10 cellular contexts compared by ENCODE assay signal in genomic region chr6:89148016-89148750, GRCh38. TPM values are rescaled to one million over a fixed set of nuclear protein-coding genes. Genes with fewer than 3 reads are reported as not detected.
A peak's percentile ranks its signal among the peaks of the same experiment; 100 is the strongest.
DNase-seq lines count a peak whose midpoint lies in the region; ATAC-seq and TF ChIP-seq lines count a peak whose summit lies in the region.
"Had no signal": no experiment of that assay in that cellular context is flagged by ENCODE, and none has a peak within 500 bp of the region (broad histone marks: within the 10 kb centered on the region; RNA-seq: fewer than 3 reads in every experiment).

No MANE protein-coding gene starts in this region.

- H3K79me1 ChIP-seq in neuronal stem cell (ENCODE audit: low read depth, low read length), result peaks cover 1% of the 10 kb centered on the region

- peaks cover 7% of the 10 kb centered on the region; the same call in 1 of the 2 replicates for H3F3A ChIP-seq in GM23248 (ENCODE audit: insufficient read depth)

- no peak overlapping the region for H3K27ac ChIP-seq in GM23248
- 0 out of 2 replicates have a peak overlapping the region, but pooled peaks have one; percentile 28 for H3K27ac ChIP-seq in RWPE1
- H3K27ac ChIP-seq in esophagus muscularis mucosa (replicated peaks in 1 of 4), result peak overlapping the region; percentile 37 to 96 (median 90)
- no peak overlapping the region for H3K27ac ChIP-seq in neuronal stem cell (replicated peaks; ENCODE audit: low read length)

- H2BK5ac ChIP-seq in neuronal stem cell (ENCODE audit: low read length), result no peak overlapping the region

- no peak overlapping the region for H3K4me3 ChIP-seq in GM23248
- H3K4me3 ChIP-seq in esophagus muscularis mucosa, result no peak overlapping the region
- no peak overlapping the region for H3K4me3 ChIP-seq in neuronal stem cell (ENCODE audit: low read length in 2 of 2)

- no peak for ATAC-seq in GM21423 (IDR thresholded peaks at IDR 0.05; ENCODE audit: unreplicated experiment)

- no peak overlapping the region for H3K14ac ChIP-seq in neuronal stem cell (ENCODE audit: low read length)

- H4K8ac ChIP-seq in neuronal stem cell (ENCODE audit: low read depth, low read length), result no peak overlapping the region

- H3K36me3 ChIP-seq in GM23248 (ENCODE audit: low read depth) (no peaks in the 10 kb centered on the region), esophagus muscularis mucosa (peaks cover 0 to 15% (median 3%) of the 10 kb centered on the region in 4 donors), neuronal stem cell (replicated peaks in 1 of 2; ENCODE audit: control insufficient read depth in 2 of 2, insufficient read depth in 2 of 2, low read length in 2 of 2) (peaks cover 0 to 4% of the 10 kb centered on the region in 2 donors)

- H3K4me1 ChIP-seq in GM23248 (ENCODE audit: insufficient read depth) (peaks cover 6% of the 10 kb centered on the region; the same call in 1 of the 2 replicates), esophagus muscularis mucosa (peaks cover 4 to 47% (median 32%) of the 10 kb centered on the region in 4 donors), neuronal stem cell (ENCODE audit: control insufficient read depth in 2 of 2, insufficient read depth in 1 of 2, low read depth in 1 of 2, low read length in 2 of 2) (peaks cover 0 to 3% of the 10 kb centered on the region in 2 donors)

- TF ChIP-seq EP300 in esophagus muscularis mucosa (IDR thresholded peaks at IDR 0.05), result no peak

- H3K23ac ChIP-seq in neuronal stem cell (ENCODE audit: low read depth, low read length, poor library complexity), result no peak overlapping the region

- DNase-seq in GM23248, result peak; percentile 36
- no peak for DNase-seq in RWPE1 (ENCODE audit: low spot score)
- DNase-seq in esophagus muscularis mucosa (ENCODE audit: extremely low spot score), result no peak
- DNase-seq in stimulated activated CD4-positive, alpha-beta T cell treated with anti-CD3 and anti-CD28 coated beads, Interleukin-4, amount 100 ng/mL, for 4 hours, result peak; percentile 30 to 49
- no peak for DNase-seq in ureter (ENCODE audit: low spot score)
- DNase-seq in SK-N-DZ (ENCODE audit: low spot score), result no peak
- DNase-seq in neuronal stem cell (ENCODE audit: low spot score), result no peak
- DNase-seq: glutamatergic neuron, NCI-H524 treated with DMSO at 0.1 percent for 48 hours had no signal

- no peak overlapping the region for H3K9ac ChIP-seq in GM23248
- no peak overlapping the region for H3K9ac ChIP-seq in neuronal stem cell (ENCODE audit: low read depth, low read length, poor library complexity)

- no peak overlapping the region for H2BK15ac ChIP-seq in neuronal stem cell (ENCODE audit: low read length)

- CTCF ChIA-PET in RWPE1 (lab: Yijun Ruan, JAX), result interaction anchor here (1.0 kb wide), 1 partner anchor 165 kb away, joined by 9 read pairs; no protein-coding TSS in a partner anchor

- H2AFZ ChIP-seq in GM23248, result no peak overlapping the region
- no peak overlapping the region for H2AFZ ChIP-seq in neuronal stem cell (ENCODE audit: low read length)

- no peak overlapping the region for H2AK5ac ChIP-seq in neuronal stem cell (ENCODE audit: low read depth, low read length)

- no peaks in the 10 kb centered on the region for H3K79me2 ChIP-seq in GM23248 (ENCODE audit: insufficient read depth)

- POLR2A ChIA-PET in RWPE1 (lab: Yijun Ruan, JAX; ENCODE audit: low non-redundant PET), result interaction anchor here (0.6 kb wide), 1 partner anchor 147 kb away, joined by 4 read pairs; no protein-coding TSS in a partner anchor

- no peak overlapping the region for H2BK120ac ChIP-seq in neuronal stem cell (ENCODE audit: low read depth, low read length)

- no peak overlapping the region for H4K91ac ChIP-seq in neuronal stem cell (ENCODE audit: low read depth, low read length, poor library complexity)

- TF ChIP-seq CTCF in RWPE1 (conservative IDR thresholded peaks at IDR 0.05; ENCODE audit: low read depth) (no peak), esophagus muscularis mucosa (IDR thresholded peaks at IDR 0.05) (no peak)

- no peaks in the 10 kb centered on the region for H4K20me1 ChIP-seq in GM23248 (ENCODE audit: insufficient read depth)

- no peak overlapping the region for H2BK12ac ChIP-seq in neuronal stem cell (ENCODE audit: low read length)

- no peak overlapping the region for H3K4ac ChIP-seq in neuronal stem cell (ENCODE audit: low read length)

- in situ Hi-C loops in GM23248 (cut with MboI), result no loop called here

- H3K9me2 ChIP-seq in GM23248 (ENCODE audit: insufficient read depth), result no peaks in the 10 kb centered on the region

- intact Hi-C loops in esophagus muscularis mucosa (cut with DNase I), result no loop called here

- H3K4me2 ChIP-seq in GM23248 (ENCODE audit: unreplicated experiment), result no peak overlapping the region
- H3K4me2 ChIP-seq in neuronal stem cell (ENCODE audit: insufficient read depth, low read length, poor library complexity, severe bottlenecking), result no peak overlapping the region

- no peak for TF ChIP-seq POLR2A in esophagus muscularis mucosa (IDR thresholded peaks at IDR 0.05; ENCODE audit: low read depth)

- H3K27me3 ChIP-seq in GM23248 (replicated peaks; ENCODE audit: insufficient read depth) (no peaks in the 10 kb centered on the region), esophagus muscularis mucosa (no peaks in the 10 kb centered on the region), neuronal stem cell (ENCODE audit: control insufficient read depth in 3 of 3, insufficient read depth in 3 of 3, low read depth in 1 of 3, low read length in 3 of 3) (peaks cover 0 to 14% (median 0%) of the 10 kb centered on the region in 3 experiments)

- no peaks in the 10 kb centered on the region for H3K9me3 ChIP-seq in GM23248 (ENCODE audit: low read depth)
- H3K9me3 ChIP-seq in esophagus muscularis mucosa, result no peaks in the 10 kb centered on the region
- no peaks in the 10 kb centered on the region for H3K9me3 ChIP-seq in neuronal stem cell (replicated peaks in 1 of 2; ENCODE audit: control insufficient read depth in 2 of 2, insufficient read depth in 1 of 2, low read depth in 1 of 2, low read length in 2 of 2)

- WGBS in GM23248 (ENCODE audit: low coverage in 1 of 2, low lambda C conversion rate in 2 of 2, missing lambda C conversion rate in 2 of 2), 2 experiments, result 82 to 86% methylated on average over 17 of the region's 17 CpGs
- 83% methylated on average over 17 of the region's 17 CpGs for WGBS in esophagus muscularis mucosa
- no CpG with 5 or more reads among the region's 17 CpGs for WGBS in neuronal stem cell (ENCODE audit: extremely low coverage in 2 of 2, insufficient read length in 2 of 2, insufficient replicate concordance in 1 of 2), 2 donors

- H3K18ac ChIP-seq in neuronal stem cell (ENCODE audit: low read length), result no peak overlapping the region

RNA-seq across cellular contexts. Expression of gene PM20D2, which starts 2.3 kb away (rescaled TPM):
- 3.0 and 6.8 TPM in 2 replicates for total RNA-seq in GM23248 (2014; rRNA removed; shearing (Covaris generic))
- 2.0 and 2.1 TPM in 2 replicates for polyA plus RNA-seq in GM23248 (2016; fragmentation: Nextera tagmentation; extraction: Ambion mirVana)
- total RNA-seq in esophagus muscularis mucosa (10 to 100 TPM; 14.5 to 27.6 (median 23.7) TPM), ureter (13.6 TPM)
- 39.7 and 40.5 TPM in 2 replicates for polyA plus RNA-seq in SK-N-DZ (2014; cell fraction: cytosol; rRNA removed)
- 19.9 and 21.3 TPM in 2 replicates for polyA plus RNA-seq in SK-N-DZ (2014; cell fraction: nucleus; rRNA removed)
- polyA plus RNA-seq in neuronal stem cell (2013, experiment 1 of 2), result 12.6 TPM
- 13.6 TPM for polyA plus RNA-seq in neuronal stem cell (2013, experiment 2 of 2)

RNA-seq across cellular contexts. Expression of gene SRSF12, which starts 30.3 kb away (rescaled TPM):
- total RNA-seq in GM23248 (2014; rRNA removed; shearing (Covaris generic)), result under 0.01 and 0.65 TPM in 2 replicates
- polyA plus RNA-seq in GM23248 (2016; fragmentation: Nextera tagmentation; extraction: Ambion mirVana), result 0.59 and 0.60 TPM in 2 replicates
- total RNA-seq in esophagus muscularis mucosa (1 to 10 TPM in 2 of 4 donors, under 1 TPM in 1, not detected in 1; 0.97 to 2.0 (median 1.2) TPM), ureter (0.57 TPM)
- 17.9 and 25.3 TPM in 2 replicates for polyA plus RNA-seq in SK-N-DZ (2014; cell fraction: cytosol; rRNA removed)
- 14.2 and 16.0 TPM in 2 replicates for polyA plus RNA-seq in SK-N-DZ (2014; cell fraction: nucleus; rRNA removed)
- 20.0 TPM for polyA plus RNA-seq in neuronal stem cell (2013, experiment 1 of 2)
- polyA plus RNA-seq in neuronal stem cell (2013, experiment 2 of 2), result 19.5 TPM

Comparison
In these comparisons a context has a peak if more than half of its experiments do, and no peak if none do; other contexts are left out.
1. DNase-seq: peak in GM23248 (single experiment) and stimulated activated CD4-positive, alpha-beta T cell treated with anti-CD3 and anti-CD28 coated beads, Interleukin-4, amount 100 ng/mL, for 4 hours (2 of 2); none in RWPE1 (single experiment), esophagus muscularis mucosa (single experiment), ureter (single experiment), SK-N-DZ (single experiment) and neuronal stem cell (single experiment).
2. H3K27ac ChIP-seq: peak in RWPE1 (single experiment) and esophagus muscularis mucosa (4 of 4); none in GM23248 (single experiment) and neuronal stem cell (single experiment).